14 cellular contexts compared by ENCODE assay signal in genomic region chr7:25048444-25048834, GRCh38.
DNase-seq lines count a peak whose midpoint lies in the region; ATAC-seq and TF ChIP-seq lines count a peak whose summit lies in the region.
"Had no signal": no experiment of that assay in that cellular context is flagged by ENCODE, and none has a peak within 500 bp of the region (broad histone marks: within the 10 kb centered on the region; RNA-seq: fewer than 3 reads in every experiment).

No MANE protein-coding gene starts in this region.

- CTCF ChIA-PET in Caco-2 (lab: Charles Lee), result no interaction called here
- CTCF ChIA-PET in activated naive CD4-positive, alpha-beta T cell treated with anti-CD3 and anti-CD28 coated beads for 36 hours (lab: Charles Lee), result no interaction called here

- intact Hi-C loops in Caco-2 (cut with micrococcal nuclease; ENCODE audit: unreplicated experiment), result no loop called here
- intact Hi-C loops in activated naive CD4-positive, alpha-beta T cell treated with anti-CD3 and anti-CD28 coated beads for 36 hours (cut with micrococcal nuclease), result no loop called here

- no peaks in the 10 kb centered on the region for H3K36me3 ChIP-seq in Caco-2 (ENCODE audit: control insufficient read depth, insufficient read depth, low read length)
- H3K36me3 ChIP-seq in HUES6 (ENCODE audit: control insufficient read depth, insufficient read depth, low read length), result no peaks in the 10 kb centered on the region
- H3K36me3 ChIP-seq: BE2C had no signal

- H3K36me3 Mint-ChIP-seq in Caco-2 (ENCODE audit: insufficient read depth, unreplicated experiment), result no peaks in the 10 kb centered on the region
- H3K36me3 Mint-ChIP-seq in activated naive CD4-positive, alpha-beta T cell treated with anti-CD3 and anti-CD28 coated beads for 36 hours (ENCODE audit: low read depth), result no peaks in the 10 kb centered on the region
- H3K36me3 Mint-ChIP-seq: CD4-positive, CD25-positive, alpha-beta regulatory T cell had no signal

- no peaks in the 10 kb centered on the region for H3K9me3 Mint-ChIP-seq in Caco-2 (ENCODE audit: unreplicated experiment)
- H3K9me3 Mint-ChIP-seq in activated naive CD4-positive, alpha-beta T cell treated with anti-CD3 and anti-CD28 coated beads for 36 hours, result no peaks in the 10 kb centered on the region

- no peak for DNase-seq in Caco-2
- no peak for DNase-seq in activated naive CD4-positive, alpha-beta T cell treated with anti-CD3 and anti-CD28 coated beads for 36 hours
- DNase-seq in stimulated activated CD8-positive, alpha-beta memory T cell treated with anti-CD3 and anti-CD28 coated beads, Interleukin-4, amount 100 ng/mL, for 48 hours, result no peak
- DNase-seq: ACHN; BE2C; C1 segment of cervical spinal cord; CD4-positive, CD25-positive, alpha-beta regulatory T cell; DMS153; DMS79; GF-D8; H9 had no signal

- H3K27me3 ChIP-seq in Caco-2 (replicated peaks; ENCODE audit: control insufficient read depth, insufficient read depth, low read length), result no peaks in the 10 kb centered on the region
- no peaks in the 10 kb centered on the region for H3K27me3 ChIP-seq in HUES6 (ENCODE audit: control insufficient read depth, insufficient read depth, low read length)
- H3K27me3 ChIP-seq: BE2C had no signal

- H3K9me3 ChIP-seq in Caco-2, result no peaks in the 10 kb centered on the region
- 0 out of 2 replicates have a peak, but pooled peaks cover 5% of the 10 kb centered on the region for H3K9me3 ChIP-seq in HUES6 (ENCODE audit: control insufficient read depth, insufficient read depth, low read depth, low read length)
- H3K9me3 ChIP-seq: BE2C had no signal

- peaks cover 2% of the 10 kb centered on the region for H3K4me1 Mint-ChIP-seq in Caco-2 (ENCODE audit: low read depth, unreplicated experiment)
- no peaks in the 10 kb centered on the region for H3K4me1 Mint-ChIP-seq in activated naive CD4-positive, alpha-beta T cell treated with anti-CD3 and anti-CD28 coated beads for 36 hours (ENCODE audit: low read depth)
- H3K4me1 Mint-ChIP-seq: CD4-positive, CD25-positive, alpha-beta regulatory T cell had no signal

- H3K9ac ChIP-seq in HUES6 (ENCODE audit: low read length), result no peak overlapping the region

- H3K27ac Mint-ChIP-seq in Caco-2 (ENCODE audit: unreplicated experiment), result peak overlapping the region; percentile 78
- H3K27ac Mint-ChIP-seq in activated naive CD4-positive, alpha-beta T cell treated with anti-CD3 and anti-CD28 coated beads for 36 hours, result no peak overlapping the region
- H3K27ac Mint-ChIP-seq: CD4-positive, CD25-positive, alpha-beta regulatory T cell; H9 had no signal

- no peaks in the 10 kb centered on the region for H3K27me3 Mint-ChIP-seq in Caco-2 (ENCODE audit: insufficient read depth, unreplicated experiment)
- H3K27me3 Mint-ChIP-seq in activated naive CD4-positive, alpha-beta T cell treated with anti-CD3 and anti-CD28 coated beads for 36 hours (ENCODE audit: low read depth), result no peaks in the 10 kb centered on the region

- POLR2A ChIA-PET in Caco-2 (lab: Charles Lee), result interaction anchor here (0.6 to 1.1 kb wide), 3 partner anchors 23 to 77 kb away, joined by 3 to 4 read pairs (median 3); no protein-coding TSS in a partner anchor

- peak overlapping the region; percentile 72 for H3K4me3 Mint-ChIP-seq in Caco-2 (ENCODE audit: unreplicated experiment)
- no peak overlapping the region for H3K4me3 Mint-ChIP-seq in activated naive CD4-positive, alpha-beta T cell treated with anti-CD3 and anti-CD28 coated beads for 36 hours
- H3K4me3 Mint-ChIP-seq: CD4-positive, CD25-positive, alpha-beta regulatory T cell had no signal

- BruUV-seq in Caco-2 (replicated peaks; lab: Mats Ljungman, UMichigan), result no TSS peak

- H3K4me1 ChIP-seq in Caco-2, result no peaks in the 10 kb centered on the region; the same call in 1 of the 2 replicates
- no peaks in the 10 kb centered on the region for H3K4me1 ChIP-seq in HUES6 (ENCODE audit: control insufficient read depth, insufficient read depth, low read length)
- H3K4me1 ChIP-seq: BE2C had no signal

- ATAC-seq in esophagus mucosa (peak; percentile 55), GM21619 (IDR thresholded peaks at IDR 0.05; ENCODE audit: unreplicated experiment) (no peak)

- TF ChIP-seq CTCF in Caco-2 (IDR thresholded peaks at IDR 0.05; ENCODE audit: insufficient read depth in 1 of 2, low read depth in 1 of 2, low read length in 1 of 2, severe bottlenecking in 1 of 2, unreplicated experiment in 1 of 2), result no peak

- no peak overlapping the region for H3K27ac ChIP-seq in HUES6 (ENCODE audit: low read depth, low read length)

- H3K4me3 ChIP-seq in Caco-2 (ENCODE audit: low read depth, low read length), result peak overlapping the region; percentile 46
- H3K4me3 ChIP-seq in HUES6 (ENCODE audit: low read depth, low read length), result 0 out of 2 replicates have a peak overlapping the region, but pooled peaks have one; percentile 46
